In genomic region chr1:32766328-32766972, GRCh38 we compare ENCODE assay signal across 15 cellular contexts. TPM values are rescaled to one million over a fixed set of nuclear protein-coding genes. Genes with fewer than 3 reads are reported as not detected.
DNase-seq lines count a peak whose midpoint lies in the region; ATAC-seq and TF ChIP-seq lines count a peak whose summit lies in the region.
"Had no signal": no experiment of that assay in that cellular context is flagged by ENCODE, and none has a peak within 500 bp of the region (broad histone marks: within the 10 kb centered on the region; RNA-seq: fewer than 3 reads in every experiment).

No MANE protein-coding gene starts in this region.

- H2AFZ ChIP-seq in DND-41 (ENCODE audit: low read depth, low read length) (no peak overlapping the region), parathyroid adenoma (no peak overlapping the region)

- no CpG with 5 or more reads among the region's 7 CpGs for WGBS in iPS DF 6.9 (ENCODE audit: insufficient coverage, insufficient read length)

- CTCF ChIA-PET in Panc1 (lab: Charles Lee): no interaction called here

- no peaks in the 10 kb centered on the region for H3K36me3 ChIP-seq in DND-41 (ENCODE audit: insufficient read depth, low read length)
- no peaks in the 10 kb centered on the region for H3K36me3 ChIP-seq in Panc1 (ENCODE audit: control insufficient read depth, insufficient read depth, low read length)
- peaks cover 17% of the 10 kb centered on the region for H3K36me3 ChIP-seq in iPS DF 6.9 (ENCODE audit: control insufficient read depth, insufficient read depth, low read length)
- H3K36me3 ChIP-seq in parathyroid adenoma (ENCODE audit: control insufficient read depth, insufficient read depth, low read length): no peaks in the 10 kb centered on the region

- H3K4me1 ChIP-seq in DND-41 (ENCODE audit: insufficient read depth, low read length) (no peaks in the 10 kb centered on the region), Panc1 (ENCODE audit: control insufficient read depth, insufficient read depth, low read length) (peaks cover 79% of the 10 kb centered on the region), iPS DF 6.9 (ENCODE audit: control insufficient read depth, insufficient read depth, low read length) (peaks cover 9% of the 10 kb centered on the region), parathyroid adenoma (peaks cover 20% of the 10 kb centered on the region)

- H3K27me3 ChIP-seq in DND-41 (ENCODE audit: insufficient read depth, low read length, poor library complexity) (no peaks in the 10 kb centered on the region), Panc1 (ENCODE audit: control insufficient read depth, insufficient read depth, low read length) (no peaks in the 10 kb centered on the region), iPS DF 6.9 (ENCODE audit: control insufficient read depth, insufficient read depth, low read length) (no peaks in the 10 kb centered on the region), parathyroid adenoma (ENCODE audit: control insufficient read depth, insufficient read depth, low read length) (no peaks in the 10 kb centered on the region)
- H3K27me3 ChIP-seq: heart right ventricle, tibial nerve had no signal

- no peak overlapping the region for H3K9ac ChIP-seq in DND-41 (ENCODE audit: low read depth, low read length)
- no peak overlapping the region for H3K9ac ChIP-seq in parathyroid adenoma

- in situ Hi-C loops in Panc1 (cut with HindIII; ENCODE audit: low pct_unique_long_range_greater_than_20kb, low sequenced_read_pairs): loop anchor here (10.0 kb wide), 1 partner anchor 52 kb away; no protein-coding TSS in a partner anchor

- H3K4me3 ChIP-seq in DND-41 (ENCODE audit: low read depth in 1 of 2, low read length in 2 of 2) (no peak overlapping the region), Panc1 (ENCODE audit: low read depth in 2 of 2, low read length in 2 of 2) (no peak overlapping the region), iPS DF 6.9 (ENCODE audit: low read length) (peak overlapping the region; percentile 9; the same call in 1 of the 2 replicates), parathyroid adenoma (ENCODE audit: low read depth, low read length) (peak overlapping the region; percentile 45)
- H3K4me3 ChIP-seq: GM12878, heart right ventricle, tibial nerve had no signal

- ATAC-seq in DND-41 (ENCODE audit: insufficient read depth, low read depth) (peak; percentile 37), Panc1 (no peak)
- ATAC-seq: GM12878, heart right ventricle had no signal

- H3K79me2 ChIP-seq in DND-41 (ENCODE audit: insufficient read depth, low read length) (no peaks in the 10 kb centered on the region), parathyroid adenoma (peaks cover 5% of the 10 kb centered on the region)

- POLR2A ChIA-PET in Panc1 (lab: Charles Lee): no interaction called here

- BruUV-seq in Panc1 (replicated peaks; lab: Mats Ljungman, UMichigan): no TSS peak

- H4K20me1 ChIP-seq in DND-41 (ENCODE audit: insufficient read depth, low read length): no peaks in the 10 kb centered on the region

- H3K27ac ChIP-seq in DND-41 (ENCODE audit: low read length) (no peak overlapping the region), Panc1 (ENCODE audit: low read length) (peak overlapping the region; percentile 55), iPS DF 6.9 (ENCODE audit: low read length) (no peak overlapping the region), parathyroid adenoma (peak overlapping the region; percentile 81)
- H3K27ac ChIP-seq: heart right ventricle had no signal

- H3K9me3 ChIP-seq in DND-41 (ENCODE audit: insufficient read depth, low read length, severe bottlenecking): no peaks in the 10 kb centered on the region
- no peaks in the 10 kb centered on the region for H3K9me3 ChIP-seq in Panc1 (ENCODE audit: control insufficient read depth, insufficient read depth, low read depth, low read length)
- no peaks in the 10 kb centered on the region for H3K9me3 ChIP-seq in iPS DF 6.9 (ENCODE audit: control insufficient read depth, insufficient read depth, low read length)
- no peaks in the 10 kb centered on the region for H3K9me3 ChIP-seq in parathyroid adenoma (ENCODE audit: control insufficient read depth, low read length)
- H3K9me3 ChIP-seq: heart right ventricle, tibial nerve had no signal

- DNase-seq in DND-41 (peak; percentile 23), Panc1 (ENCODE audit: low read depth, low spot score) (no peak), iPS DF 6.9 (ENCODE audit: low read depth, low spot score) (no peak), activated gamma-delta T cell (lab: John Stamatoyannopoulos, UW) (no peak), GM19240 (ENCODE audit: insufficient read length, low spot score) (no peak)
- DNase-seq in activated CD4-positive, CD25-positive, alpha-beta regulatory T cell (lab: John Stamatoyannopoulos, UW): no peak
- no peak for DNase-seq in activated CD8-positive, alpha-beta memory T cell treated with anti-CD3 and anti-CD28 coated beads, Interleukin-2, amount 50 U/mL, for 48 hours
- DNase-seq: activated naive CD4-positive, alpha-beta T cell treated with anti-CD3 and anti-CD28 coated beads, Interleukin-2, amount 10 ng/mL, durations not matched to agents 7 days and 5 days; DMS79; heart right ventricle; NCI-H1417 treated with DMSO at 0.1 percent for 48 hours; SHP77 treated with DMSO at 0.1 percent for 48 hours had no signal

- H3K4me2 ChIP-seq in DND-41 (ENCODE audit: insufficient read depth, low read length) (no peak overlapping the region), parathyroid adenoma (ENCODE audit: low read length) (peak overlapping the region; percentile 43)

- TF ChIP-seq CTCF in DND-41 (IDR thresholded peaks at IDR 0.05; ENCODE audit: borderline replicate concordance, extremely low read depth, low read length, poor library complexity, severe bottlenecking): no peak
- TF ChIP-seq CTCF in Panc1 (IDR thresholded peaks at IDR 0.05): no peak
- no peak for TF ChIP-seq CTCF in parathyroid adenoma (IDR thresholded peaks at IDR 0.05)

- intact Hi-C loops in Panc1 (cut with micrococcal nuclease; ENCODE audit: unreplicated experiment): no loop called here

RNA-seq across cellular contexts. Expression of gene YARS1, which starts 50.7 kb away (rescaled TPM):
- total RNA-seq in Panc1 (2021; ENCODE audit: unreplicated experiment): 120 TPM
- 184 TPM for polyA plus RNA-seq in Panc1 (2012; ENCODE audit: insufficient read length)

RNA-seq across cellular contexts. Expression of gene S100PBP, which starts 51.0 kb away (rescaled TPM):
- 55.4 TPM for total RNA-seq in Panc1 (2021; ENCODE audit: unreplicated experiment)
- polyA plus RNA-seq in Panc1 (2012; ENCODE audit: insufficient read length): 25.8 TPM

Comparison
In these comparisons a context has a peak if more than half of its experiments do, and no peak if none do; other contexts are left out.
1. H3K27ac ChIP-seq: peak in Panc1 (single experiment) and parathyroid adenoma (single experiment); none in DND-41 (single experiment) and iPS DF 6.9 (single experiment).
2. H3K4me3 ChIP-seq: peak in iPS DF 6.9 (single experiment) and parathyroid adenoma (single experiment); none in DND-41 (0 of 2) and Panc1 (0 of 2).